Comparison of ENCODE assay signal across 8 cellular contexts in genomic region chr2:86274918-86275275, GRCh38.
DNase-seq lines count a peak whose midpoint lies in the region; ATAC-seq and TF ChIP-seq lines count a peak whose summit lies in the region.
"Had no signal": no experiment of that assay in that cellular context is flagged by ENCODE, and none has a peak within 500 bp of the region (broad histone marks: within the 10 kb centered on the region; RNA-seq: fewer than 3 reads in every experiment).

No MANE protein-coding gene starts in this region.

- H3K4me1 Mint-ChIP-seq in mesothelial cell of epicardium: peaks cover 3% of the 10 kb centered on the region

- TF ChIP-seq EP300 in tibial nerve (IDR thresholded peaks at IDR 0.05): no peak

- 58 to 61% (median 61%) methylated on average over 3 of the region's 3 CpGs for WGBS in psoas muscle, 3 donors
- 79 to 86% methylated on average over 3 of the region's 3 CpGs for WGBS in tibial nerve, 2 donors

- ATAC-seq in GM18870 (IDR thresholded peaks at IDR 0.05; ENCODE audit: unreplicated experiment) (peak; percentile 88), HG03039 (IDR thresholded peaks at IDR 0.05; ENCODE audit: unreplicated experiment) (peak; percentile 62), psoas muscle (peak; percentile 48 to 73 (median 64)), HG03159 (IDR thresholded peaks at IDR 0.05; ENCODE audit: unreplicated experiment) (no peak)

- TF ChIP-seq CTCF in WERI-Rb-1 (IDR thresholded peaks at IDR 0.05; ENCODE audit: low read depth, low read length) (no peak), psoas muscle (IDR thresholded peaks at IDR 0.05) (no peak), mesothelial cell of epicardium (IDR thresholded peaks at IDR 0.05; ENCODE audit: unreplicated experiment) (no peak), tibial nerve (IDR thresholded peaks at IDR 0.05) (no peak)

- peaks cover 8% of the 10 kb centered on the region for H3K36me3 ChIP-seq in WERI-Rb-1
- no peaks in the 10 kb centered on the region for H3K36me3 ChIP-seq in psoas muscle (ENCODE audit: insufficient read depth in 1 of 2, low read depth in 1 of 2)
- H3K36me3 ChIP-seq in tibial nerve: no peaks in the 10 kb centered on the region
- H3K36me3 ChIP-seq: HAP-1 had no signal

- H3K27me3 ChIP-seq in WERI-Rb-1 (ENCODE audit: insufficient read depth, low read depth, severe bottlenecking) (no peaks in the 10 kb centered on the region), psoas muscle (ENCODE audit: insufficient read depth in 3 of 3, low read length in 2 of 3) (no peaks in the 10 kb centered on the region), tibial nerve (no peaks in the 10 kb centered on the region)

- peaks cover 12% of the 10 kb centered on the region for H3K27me3 Mint-ChIP-seq in mesothelial cell of epicardium (ENCODE audit: low read depth)

- H3K4me3 ChIP-seq in WERI-Rb-1 (ENCODE audit: low read depth, low read length) (no peak overlapping the region), psoas muscle (no peak overlapping the region), tibial nerve (no peak overlapping the region)
- H3K4me3 ChIP-seq: HAP-1 had no signal

- peaks cover 22% of the 10 kb centered on the region for H3K9me3 Mint-ChIP-seq in mesothelial cell of epicardium

- no peak for TF ChIP-seq POLR2A in tibial nerve (IDR thresholded peaks at IDR 0.05)

- peaks cover 4% of the 10 kb centered on the region for H3K36me3 Mint-ChIP-seq in mesothelial cell of epicardium

- H3K27ac ChIP-seq in WERI-Rb-1 (no peak overlapping the region), psoas muscle (peak overlapping the region; percentile 70), tibial nerve (no peak overlapping the region)

- H3K9me3 ChIP-seq in WERI-Rb-1 (ENCODE audit: severe bottlenecking): peaks cover 8% of the 10 kb centered on the region
- peaks cover 13% of the 10 kb centered on the region for H3K9me3 ChIP-seq in psoas muscle
- H3K9me3 ChIP-seq in tibial nerve: peaks cover 0 to 27% (median 8%) of the 10 kb centered on the region in 4 donors
- H3K9me3 ChIP-seq: HAP-1 had no signal

- intact Hi-C loops in psoas muscle (cut with DNase I): loop anchor here in 1 of 2 donors (5.0 kb wide), 1 partner anchor 38 kb away; no protein-coding TSS in a partner anchor

- H3K27ac Mint-ChIP-seq in mesothelial cell of epicardium: no peak overlapping the region

- DNase-seq in WERI-Rb-1: peak; percentile 92
- no peak for DNase-seq in psoas muscle
- no peak for DNase-seq in mesothelial cell of epicardium (ENCODE audit: low spot score in 2 of 2, unreplicated experiment in 2 of 2)
- no peak for DNase-seq in tibial nerve (ENCODE audit: low spot score in 2 of 2)

- H3K4me1 ChIP-seq in psoas muscle (peaks cover 27% of the 10 kb centered on the region), tibial nerve (peaks cover 0 to 7% (median 0%) of the 10 kb centered on the region in 4 donors)

- H3K4me3 Mint-ChIP-seq in mesothelial cell of epicardium: no peak overlapping the region
